In the genomic region with DNA sequence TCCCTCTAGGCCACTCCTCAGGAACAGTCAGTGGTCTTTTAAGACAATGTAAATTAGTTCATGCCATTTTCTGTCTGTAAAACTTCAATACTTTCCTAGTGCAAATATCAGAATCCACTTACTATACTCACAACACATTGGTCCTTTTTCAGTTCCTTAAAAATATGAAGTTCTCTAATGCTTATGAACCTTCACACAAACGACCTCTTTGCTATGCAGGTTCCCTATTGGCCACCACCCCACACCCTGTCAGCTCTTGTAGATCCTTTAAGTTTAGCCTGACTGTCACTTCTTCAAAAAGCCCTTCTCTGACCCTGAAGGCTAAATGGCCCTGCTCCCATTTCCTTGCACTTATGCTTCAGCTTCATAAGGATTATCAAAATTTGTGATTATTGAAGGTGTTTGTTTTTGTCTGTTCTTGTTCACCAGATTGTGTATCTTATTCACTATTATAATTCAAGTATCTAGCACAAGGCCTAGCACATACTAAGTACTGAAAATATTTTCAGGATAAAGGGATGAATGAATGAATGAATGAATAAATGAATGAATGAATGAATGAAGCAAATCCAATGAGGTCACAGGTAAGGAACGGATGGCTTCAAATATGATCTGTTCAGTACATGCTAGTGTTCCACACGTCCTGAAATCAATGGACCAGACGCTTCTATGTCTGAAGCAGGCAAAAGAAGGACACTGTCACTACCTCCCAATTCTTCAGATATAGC, we compare ENCODE assay signal across 22 cellular contexts.
DNase-seq lines count a peak whose midpoint lies in the region; ATAC-seq and TF ChIP-seq lines count a peak whose summit lies in the region.
"Had no signal": no experiment of that assay in that cellular context is flagged by ENCODE, and none has a peak within 500 bp of the region (broad histone marks: within the 10 kb centered on the region; RNA-seq: fewer than 3 reads in every experiment).

No MANE protein-coding gene starts in this region.

- peaks cover 14 to 19% (median 17%) of the 10 kb centered on the region in 3 donors for H3K4me1 Mint-ChIP-seq in naive B cell
- peaks cover 13% of the 10 kb centered on the region for H3K4me1 Mint-ChIP-seq in activated CD4-positive, alpha-beta memory T cell treated with anti-CD3 and anti-CD28 coated beads, Interleukin-2, amount 10 ng/mL, durations not matched to agents 7 days and 5 days

- H3K4me1 ChIP-seq in left ventricle myocardium inferior: no peaks in the 10 kb centered on the region
- H3K4me1 ChIP-seq: colonic mucosa, pancreas, uterus had no signal

- H3K4me3 ChIP-seq in left ventricle myocardium inferior: no peak overlapping the region
- H3K4me3 ChIP-seq: BLaER1, colonic mucosa, pancreas, uterus had no signal

- H3K27me3 ChIP-seq in left ventricle myocardium inferior (ENCODE audit: low read depth): no peaks in the 10 kb centered on the region
- H3K27me3 ChIP-seq: BLaER1, colonic mucosa, pancreas, uterus had no signal

- H3K27ac Mint-ChIP-seq in naive B cell: peak overlapping the region in 3 of 6 donors; percentile 2 to 76 (median 67)
- no peak overlapping the region for H3K27ac Mint-ChIP-seq in activated CD4-positive, alpha-beta memory T cell treated with anti-CD3 and anti-CD28 coated beads, Interleukin-2, amount 10 ng/mL, durations not matched to agents 7 days and 5 days

- H3K27me3 Mint-ChIP-seq in naive B cell: no peaks in the 10 kb centered on the region
- no peaks in the 10 kb centered on the region for H3K27me3 Mint-ChIP-seq in activated CD4-positive, alpha-beta memory T cell treated with anti-CD3 and anti-CD28 coated beads, Interleukin-2, amount 10 ng/mL, durations not matched to agents 7 days and 5 days

- POLR2A ChIA-PET in activated CD4-positive, alpha-beta memory T cell treated with anti-CD3 and anti-CD28 coated beads, Interleukin-2, amount 10 ng/mL, durations not matched to agents 7 days and 5 days (lab: Charles Lee): no interaction called here

- H3K4me3 Mint-ChIP-seq in naive B cell: no peak overlapping the region
- no peak overlapping the region for H3K4me3 Mint-ChIP-seq in activated CD4-positive, alpha-beta memory T cell treated with anti-CD3 and anti-CD28 coated beads, Interleukin-2, amount 10 ng/mL, durations not matched to agents 7 days and 5 days

- H3K27ac ChIP-seq in left ventricle myocardium inferior (replicated peaks): no peak overlapping the region
- H3K27ac ChIP-seq: BLaER1, colonic mucosa, pancreas, uterus had no signal

- no peak for TF ChIP-seq CTCF in left ventricle myocardium inferior (IDR thresholded peaks at IDR 0.05; ENCODE audit: borderline replicate concordance)

- H3K9me3 Mint-ChIP-seq in naive B cell: no peaks in the 10 kb centered on the region
- H3K9me3 Mint-ChIP-seq in activated CD4-positive, alpha-beta memory T cell treated with anti-CD3 and anti-CD28 coated beads, Interleukin-2, amount 10 ng/mL, durations not matched to agents 7 days and 5 days: no peaks in the 10 kb centered on the region

- peak; percentile 78 for ATAC-seq in GM18867 (IDR thresholded peaks at IDR 0.05; ENCODE audit: unreplicated experiment)
- ATAC-seq in HG02852 (IDR thresholded peaks at IDR 0.05; ENCODE audit: unreplicated experiment): peak; percentile 75
- peak; percentile 74 to 82 for ATAC-seq in naive B cell (ENCODE audit: low read depth in 2 of 2)
- no peak for ATAC-seq in Right ventricle myocardium inferior

- CTCF ChIA-PET in activated CD4-positive, alpha-beta memory T cell treated with anti-CD3 and anti-CD28 coated beads, Interleukin-2, amount 10 ng/mL, durations not matched to agents 7 days and 5 days (lab: Charles Lee): no interaction called here

- peaks cover 37 to 40% of the 10 kb centered on the region in 2 donors for H3K36me3 Mint-ChIP-seq in naive B cell
- H3K36me3 Mint-ChIP-seq in activated CD4-positive, alpha-beta memory T cell treated with anti-CD3 and anti-CD28 coated beads, Interleukin-2, amount 10 ng/mL, durations not matched to agents 7 days and 5 days (ENCODE audit: low read depth): no peaks in the 10 kb centered on the region

- intact Hi-C loops in left ventricle myocardium inferior (cut with micrococcal nuclease): no loop called here
- intact Hi-C loops in Right ventricle myocardium inferior (cut with DNase I): no loop called here

- DNase-seq in NOMO-1 treated with dmso at 0.1 percent for 144 hours (lab: John Stamatoyannopoulos, UW; ENCODE audit: unreplicated experiment): peak; percentile 72
- no peak for DNase-seq in naive B cell
- DNase-seq in left ventricle myocardium inferior: no peak
- no peak for DNase-seq in Right ventricle myocardium inferior (ENCODE audit: missing footprints)
- DNase-seq in 8988T: no peak
- DNase-seq in activated CD4-positive, alpha-beta memory T cell treated with anti-CD3 and anti-CD28 coated beads, Interleukin-2, amount 10 ng/mL, durations not matched to agents 7 days and 5 days: no peak
- DNase-seq: activated CD4-positive, CD25-positive, alpha-beta regulatory T cell; activated gamma-delta T cell treated with Interleukin-2 at 50 U/mL for 16 hours; colonic mucosa; DMS153; glutamatergic neuron; IMR-90; islet precursor cell; NCI-H1436; NCI-H345; pancreas; stimulated activated naive CD4-positive, alpha-beta T cell treated with Interleukin-2 at 50 U/mL for 16 hours; SW 1271; uterus had no signal

- no peaks in the 10 kb centered on the region for H3K36me3 ChIP-seq in left ventricle myocardium inferior
- H3K36me3 ChIP-seq: colonic mucosa, pancreas, uterus had no signal

- H3K9me3 ChIP-seq in left ventricle myocardium inferior (replicated peaks): no peaks in the 10 kb centered on the region
- H3K9me3 ChIP-seq: colonic mucosa, pancreas, uterus had no signal
